Comparison of ENCODE assay signal across 26 cellular contexts in the genomic region with DNA sequence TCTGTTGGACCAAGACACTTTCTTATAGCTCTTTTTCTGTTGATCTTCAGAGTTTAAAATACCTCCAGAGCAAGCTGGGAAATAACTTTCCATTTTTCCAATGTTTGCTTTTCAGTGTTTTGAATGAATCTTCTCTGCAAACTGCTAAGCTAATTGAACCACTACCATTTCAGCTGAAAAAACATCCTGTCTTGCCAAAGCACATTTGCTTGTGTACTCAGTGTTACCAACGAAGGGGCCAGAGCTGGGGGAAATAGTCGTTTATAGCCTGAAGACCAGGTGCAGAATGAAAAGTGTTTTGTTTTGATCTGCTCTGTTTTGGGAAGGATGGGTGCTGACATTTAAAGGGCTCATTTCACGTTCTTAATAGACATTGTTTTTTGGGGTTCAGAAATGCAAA.
DNase-seq lines count a peak whose midpoint lies in the region; ATAC-seq and TF ChIP-seq lines count a peak whose summit lies in the region.
"Had no signal": no experiment of that assay in that cellular context is flagged by ENCODE, and none has a peak within 500 bp of the region (broad histone marks: within the 10 kb centered on the region; RNA-seq: fewer than 3 reads in every experiment).

No MANE protein-coding gene starts in this region.

- no peak overlapping the region for H2AFZ ChIP-seq in smooth muscle cell (ENCODE audit: low read depth)
- H2AFZ ChIP-seq: GM23248 had no signal

- WGBS in smooth muscle cell (ENCODE audit: low lambda C conversion rate), result 88% methylated on average over 3 of the region's 3 CpGs

- H4K20me1 ChIP-seq in smooth muscle cell (ENCODE audit: low read depth), result no peaks in the 10 kb centered on the region
- H4K20me1 ChIP-seq: BLaER1 had no signal

- H3K79me2 ChIP-seq in smooth muscle cell (ENCODE audit: low read depth), result no peaks in the 10 kb centered on the region

- H3F3A ChIP-seq in smooth muscle cell (ENCODE audit: low read depth), result no peaks in the 10 kb centered on the region

- no peaks in the 10 kb centered on the region for H3K36me3 ChIP-seq in smooth muscle cell (ENCODE audit: low read depth)
- H3K36me3 ChIP-seq: BLaER1, ovary, suprapubic skin, uterus had no signal

- no peak for TF ChIP-seq CTCF in smooth muscle cell (IDR thresholded peaks at IDR 0.05; ENCODE audit: borderline replicate concordance, insufficient read depth, poor library complexity, severe bottlenecking)

- ATAC-seq in esophagus mucosa, result no peak
- ATAC-seq: A549; naive thymus-derived CD4-positive, alpha-beta T cell; right cardiac atrium had no signal

- no peak overlapping the region for H3K4me3 ChIP-seq in smooth muscle cell
- H3K4me3 ChIP-seq: A549, BLaER1, GM23248, ovary, SK-N-MC, suprapubic skin, uterus had no signal

- H3K4me2 ChIP-seq in smooth muscle cell, result no peak overlapping the region
- H3K4me2 ChIP-seq: A549, BLaER1 had no signal

- no peaks in the 10 kb centered on the region for H3K9me3 ChIP-seq in smooth muscle cell (replicated peaks; ENCODE audit: low read depth)
- H3K9me3 ChIP-seq: A549, BLaER1, ovary, suprapubic skin, uterus had no signal

- H3K27me3 ChIP-seq in smooth muscle cell (ENCODE audit: low read depth), result no peaks in the 10 kb centered on the region
- H3K27me3 ChIP-seq: BLaER1, ovary, suprapubic skin, uterus had no signal

- no peak overlapping the region for H3K27ac ChIP-seq in smooth muscle cell (ENCODE audit: low read depth)
- H3K27ac ChIP-seq: A549, BLaER1, GM23248, HL-60, ovary, SK-N-MC, suprapubic skin, uterus, VCaP had no signal

- H3K4me1 ChIP-seq in smooth muscle cell (ENCODE audit: low read depth), result no peaks in the 10 kb centered on the region
- H3K4me1 ChIP-seq: A549, BLaER1, suprapubic skin, uterus had no signal

- DNase-seq in DMS153 (lab: John Stamatoyannopoulos, UW) (peak; percentile 60), NCI-H2029 (lab: John Stamatoyannopoulos, UW) (peak; percentile 86), NCI-H748 treated with DMSO at 0.1 percent for 48 hours (lab: John Stamatoyannopoulos, UW) (peak; percentile 88), iris pigment epithelial cell (ENCODE audit: low read depth) (peak; percentile 2), amniotic stem cell (lab: John Stamatoyannopoulos, UW) (no peak), T-helper 1 cell (no peak), smooth muscle cell (lab: John Stamatoyannopoulos, UW; ENCODE audit: unreplicated experiment) (no peak)
- DNase-seq: activated CD4-positive, alpha-beta memory T cell treated with anti-CD3 and anti-CD28 coated beads for 36 hours; activated naive CD4-positive, alpha-beta T cell; activated T-cell treated with anti-CD3 and anti-CD28 coated beads, Interleukin-2, amount 50 U/mL, for 1 hour; caudate nucleus; erythroblast; GM23248; mesendoderm; naive thymus-derived CD4-positive, alpha-beta T cell; NCI-H2107; ovary; right cardiac atrium; uterus had no signal

- H3K9ac ChIP-seq in smooth muscle cell (ENCODE audit: low read depth), result no peak overlapping the region
- H3K9ac ChIP-seq: BLaER1, GM23248 had no signal

Comparison
In these comparisons a context has a peak if more than half of its experiments do, and no peak if none do; other contexts are left out.
1. DNase-seq: peak in DMS153 (single experiment), NCI-H2029 (single experiment), NCI-H748 treated with DMSO at 0.1 percent for 48 hours (single experiment) and iris pigment epithelial cell (single experiment); none in amniotic stem cell (single experiment), T-helper 1 cell (0 of 5) and smooth muscle cell (single experiment).